1 cellular context compared by ENCODE assay signal in the genomic region with DNA sequence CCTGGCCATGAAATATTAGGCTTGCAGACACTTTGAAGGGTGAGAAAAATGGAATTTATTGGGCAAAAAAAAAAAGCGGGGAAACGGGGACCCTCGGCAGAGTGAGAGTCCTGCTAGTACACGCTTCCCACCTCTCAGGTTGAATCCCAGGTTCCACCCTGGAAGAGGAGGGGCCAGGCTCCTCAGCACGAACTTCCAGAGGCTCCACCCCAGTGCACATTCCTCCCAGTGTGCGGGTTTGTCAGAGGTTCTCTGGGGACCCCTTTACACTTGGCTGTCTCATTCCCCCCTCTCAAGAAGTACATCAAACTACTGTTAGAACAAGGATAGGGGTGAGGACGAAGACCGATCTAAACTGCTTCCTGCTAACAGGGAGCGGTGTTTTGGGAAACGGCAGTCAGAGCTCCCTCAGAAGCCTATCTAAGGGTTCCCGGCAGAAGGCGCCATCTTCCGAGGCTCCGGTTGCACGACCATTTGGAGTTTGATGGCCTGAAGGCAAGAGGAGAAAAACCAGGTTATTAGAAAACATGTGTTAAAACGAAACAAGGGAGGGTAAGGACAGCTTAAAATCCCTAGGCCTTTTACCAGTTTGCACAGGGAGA.
TF ChIP-seq lines count a peak whose summit lies in the region.

No MANE protein-coding gene starts in this region.

TF ChIP-seq in WTC11, 78 proteins besides CTCF, POLR2A, EP300 and RAD21 (continued from another document):
- TF ChIP-seq, protein P1, sequence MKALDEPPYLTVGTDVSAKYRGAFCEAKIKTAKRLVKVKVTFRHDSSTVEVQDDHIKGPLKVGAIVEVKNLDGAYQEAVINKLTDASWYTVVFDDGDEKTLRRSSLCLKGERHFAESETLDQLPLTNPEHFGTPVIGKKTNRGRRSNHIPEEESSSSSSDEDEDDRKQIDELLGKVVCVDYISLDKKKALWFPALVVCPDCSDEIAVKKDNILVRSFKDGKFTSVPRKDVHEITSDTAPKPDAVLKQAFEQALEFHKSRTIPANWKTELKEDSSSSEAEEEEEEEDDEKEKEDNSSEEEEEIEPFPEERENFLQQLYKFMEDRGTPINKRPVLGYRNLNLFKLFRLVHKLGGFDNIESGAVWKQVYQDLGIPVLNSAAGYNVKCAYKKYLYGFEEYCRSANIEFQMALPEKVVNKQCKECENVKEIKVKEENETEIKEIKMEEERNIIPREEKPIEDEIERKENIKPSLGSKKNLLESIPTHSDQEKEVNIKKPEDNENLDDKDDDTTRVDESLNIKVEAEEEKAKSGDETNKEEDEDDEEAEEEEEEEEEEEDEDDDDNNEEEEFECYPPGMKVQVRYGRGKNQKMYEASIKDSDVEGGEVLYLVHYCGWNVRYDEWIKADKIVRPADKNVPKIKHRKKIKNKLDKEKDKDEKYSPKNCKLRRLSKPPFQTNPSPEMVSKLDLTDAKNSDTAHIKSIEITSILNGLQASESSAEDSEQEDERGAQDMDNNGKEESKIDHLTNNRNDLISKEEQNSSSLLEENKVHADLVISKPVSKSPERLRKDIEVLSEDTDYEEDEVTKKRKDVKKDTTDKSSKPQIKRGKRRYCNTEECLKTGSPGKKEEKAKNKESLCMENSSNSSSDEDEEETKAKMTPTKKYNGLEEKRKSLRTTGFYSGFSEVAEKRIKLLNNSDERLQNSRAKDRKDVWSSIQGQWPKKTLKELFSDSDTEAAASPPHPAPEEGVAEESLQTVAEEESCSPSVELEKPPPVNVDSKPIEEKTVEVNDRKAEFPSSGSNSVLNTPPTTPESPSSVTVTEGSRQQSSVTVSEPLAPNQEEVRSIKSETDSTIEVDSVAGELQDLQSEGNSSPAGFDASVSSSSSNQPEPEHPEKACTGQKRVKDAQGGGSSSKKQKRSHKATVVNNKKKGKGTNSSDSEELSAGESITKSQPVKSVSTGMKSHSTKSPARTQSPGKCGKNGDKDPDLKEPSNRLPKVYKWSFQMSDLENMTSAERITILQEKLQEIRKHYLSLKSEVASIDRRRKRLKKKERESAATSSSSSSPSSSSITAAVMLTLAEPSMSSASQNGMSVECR (CRISPR knock-in tag; IDR thresholded peaks at IDR 0.05; ENCODE audit: borderline replicate concordance) = no peak
- TF ChIP-seq, protein P2, sequence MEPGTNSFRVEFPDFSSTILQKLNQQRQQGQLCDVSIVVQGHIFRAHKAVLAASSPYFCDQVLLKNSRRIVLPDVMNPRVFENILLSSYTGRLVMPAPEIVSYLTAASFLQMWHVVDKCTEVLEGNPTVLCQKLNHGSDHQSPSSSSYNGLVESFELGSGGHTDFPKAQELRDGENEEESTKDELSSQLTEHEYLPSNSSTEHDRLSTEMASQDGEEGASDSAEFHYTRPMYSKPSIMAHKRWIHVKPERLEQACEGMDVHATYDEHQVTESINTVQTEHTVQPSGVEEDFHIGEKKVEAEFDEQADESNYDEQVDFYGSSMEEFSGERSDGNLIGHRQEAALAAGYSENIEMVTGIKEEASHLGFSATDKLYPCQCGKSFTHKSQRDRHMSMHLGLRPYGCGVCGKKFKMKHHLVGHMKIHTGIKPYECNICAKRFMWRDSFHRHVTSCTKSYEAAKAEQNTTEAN (CRISPR knock-in tag; IDR thresholded peaks at IDR 0.05) = no peak
- no peak for TF ChIP-seq GTF2I (CRISPR knock-in tag; conservative IDR thresholded peaks at IDR 0.05)
- TF ChIP-seq, protein P3, sequence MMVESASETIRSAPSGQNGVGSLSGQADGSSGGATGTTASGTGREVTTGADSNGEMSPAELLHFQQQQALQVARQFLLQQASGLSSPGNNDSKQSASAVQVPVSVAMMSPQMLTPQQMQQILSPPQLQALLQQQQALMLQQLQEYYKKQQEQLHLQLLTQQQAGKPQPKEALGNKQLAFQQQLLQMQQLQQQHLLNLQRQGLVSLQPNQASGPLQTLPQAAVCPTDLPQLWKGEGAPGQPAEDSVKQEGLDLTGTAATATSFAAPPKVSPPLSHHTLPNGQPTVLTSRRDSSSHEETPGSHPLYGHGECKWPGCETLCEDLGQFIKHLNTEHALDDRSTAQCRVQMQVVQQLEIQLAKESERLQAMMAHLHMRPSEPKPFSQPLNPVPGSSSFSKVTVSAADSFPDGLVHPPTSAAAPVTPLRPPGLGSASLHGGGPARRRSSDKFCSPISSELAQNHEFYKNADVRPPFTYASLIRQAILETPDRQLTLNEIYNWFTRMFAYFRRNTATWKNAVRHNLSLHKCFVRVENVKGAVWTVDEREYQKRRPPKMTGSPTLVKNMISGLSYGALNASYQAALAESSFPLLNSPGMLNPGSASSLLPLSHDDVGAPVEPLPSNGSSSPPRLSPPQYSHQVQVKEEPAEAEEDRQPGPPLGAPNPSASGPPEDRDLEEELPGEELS (CRISPR knock-in tag; IDR thresholded peaks at IDR 0.05) = no peak
